8 cellular contexts compared by ENCODE assay signal in the genomic region with DNA sequence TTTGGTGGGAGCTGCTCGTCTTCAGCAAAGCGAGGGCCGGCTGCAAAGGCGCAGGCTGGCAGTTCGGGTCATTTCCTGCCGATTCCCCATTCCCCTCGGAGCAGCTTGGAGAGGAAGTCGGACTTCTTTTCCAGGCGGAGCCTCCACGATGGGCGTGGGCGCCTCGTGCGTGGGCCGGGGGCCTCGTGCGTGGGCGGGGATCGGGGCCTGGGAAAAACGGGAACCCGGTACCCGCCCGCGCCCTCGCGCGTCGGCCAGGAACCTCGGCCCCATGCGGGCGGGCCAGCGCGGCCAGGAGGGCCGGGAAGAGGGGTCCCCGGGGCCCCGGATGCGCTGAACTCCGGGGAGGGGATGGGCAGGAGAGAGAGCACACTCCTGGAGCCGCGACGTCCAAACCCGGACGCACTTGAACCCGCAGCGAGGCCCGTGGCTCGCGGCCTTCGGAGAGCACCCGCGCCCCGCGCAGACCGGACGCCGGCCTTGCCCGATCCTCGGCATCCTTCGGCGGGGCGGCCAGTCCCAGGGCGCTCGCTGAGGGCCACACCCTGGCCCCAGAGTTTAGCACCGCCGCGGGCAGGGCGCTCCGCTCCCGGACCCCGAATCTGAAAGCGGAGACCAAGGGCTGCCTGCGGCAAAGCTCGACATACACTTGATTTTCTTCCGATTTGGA.
DNase-seq lines count a peak whose midpoint lies in the region; ATAC-seq and TF ChIP-seq lines count a peak whose summit lies in the region.

No MANE protein-coding gene starts in this region.

- H3K4me3 Mint-ChIP-seq in WTC11 (peak overlapping the region; percentile 72), nephron progenitor cell (peak overlapping the region; percentile 92)

- POLR2A ChIA-PET in WTC11 (lab: Charles Lee): interaction anchor here (0.5 to 0.6 kb wide), 2 partner anchors 512 to 1837 kb away, joined by 6 read pairs; no protein-coding TSS in a partner anchor

- DNase-seq in COR-L47 (lab: John Stamatoyannopoulos, UW) (peak; percentile 56), WTC11 (ENCODE audit: low spot score) (peak; percentile 56), fibroblast of mammary gland (ENCODE audit: low read depth) (peak; percentile 78), nephron progenitor cell (peak; percentile 71), UCSD-AML1 (lab: John Stamatoyannopoulos, UW; ENCODE audit: unreplicated experiment) (no peak), Kasumi-1 (lab: John Stamatoyannopoulos, UW) (no peak)

- CTCF ChIA-PET in WTC11 (lab: Charles Lee): interaction anchor here (0.6 to 3.9 kb wide), 26 partner anchors 9 to 1175 kb away, joined by 3 to 30 read pairs (median 4); a partner anchor contains a TSS

- TF ChIP-seq CTCF in WTC11 (IDR thresholded peaks at IDR 0.05) (no peak), fibroblast of mammary gland (conservative IDR thresholded peaks at IDR 0.05; ENCODE audit: control insufficient read depth, insufficient read depth, low read depth, low read length) (no peak), nephron progenitor cell (IDR thresholded peaks at IDR 0.05) (no peak)

- H3K4me3 ChIP-seq in fibroblast of mammary gland (ENCODE audit: control insufficient read depth, low read depth, low read length): peak overlapping the region; percentile 71

- H3K9me3 Mint-ChIP-seq in WTC11: no peaks in the 10 kb centered on the region
- no peaks in the 10 kb centered on the region for H3K9me3 Mint-ChIP-seq in nephron progenitor cell

- ATAC-seq in GM19351 (IDR thresholded peaks at IDR 0.05; ENCODE audit: unreplicated experiment) (peak; percentile 23), HG03439 (IDR thresholded peaks at IDR 0.05; ENCODE audit: unreplicated experiment) (peak; percentile 30), WTC11 (peak; percentile 76)

- H3K27ac Mint-ChIP-seq in WTC11 (no peak overlapping the region), nephron progenitor cell (peak overlapping the region; percentile 47)

- H3K4me1 Mint-ChIP-seq in WTC11: peaks cover 16% of the 10 kb centered on the region
- H3K4me1 Mint-ChIP-seq in nephron progenitor cell: peaks cover 75% of the 10 kb centered on the region

- H3K27me3 Mint-ChIP-seq in WTC11 (ENCODE audit: low read depth): peaks cover 89% of the 10 kb centered on the region
- H3K27me3 Mint-ChIP-seq in nephron progenitor cell (ENCODE audit: low read depth, poor library complexity): peaks cover 4% of the 10 kb centered on the region

- H3K36me3 Mint-ChIP-seq in WTC11: no peaks in the 10 kb centered on the region; the same call in 1 of the 2 replicates
- H3K36me3 Mint-ChIP-seq in nephron progenitor cell (ENCODE audit: low read depth): peaks cover 9% of the 10 kb centered on the region

TF ChIP-seq in WTC11, 78 proteins besides CTCF, POLR2A, EP300 and RAD21 (continues in another document):
- TF ChIP-seq CBFB (CRISPR knock-in tag; IDR thresholded peaks at IDR 0.05; ENCODE audit: low read depth) (no peak), FOXP1 (CRISPR knock-in tag; IDR thresholded peaks at IDR 0.05; ENCODE audit: borderline replicate concordance) (peak; percentile 70; the same call in 1 of the 2 replicates), CREM (CRISPR knock-in tag; IDR thresholded peaks at IDR 0.05) (peak; percentile 36; the same call in 1 of the 2 replicates), RELA (CRISPR knock-in tag; IDR thresholded peaks at IDR 0.05; ENCODE audit: borderline replicate concordance) (0 out of 2 replicates have a peak, but pooled peaks have one; percentile 80), JUN (CRISPR knock-in tag; IDR thresholded peaks at IDR 0.05) (no peak), ZNF138 (CRISPR knock-in tag; conservative IDR thresholded peaks at IDR 0.05) (no peak)
- TF ChIP-seq, protein P1, sequence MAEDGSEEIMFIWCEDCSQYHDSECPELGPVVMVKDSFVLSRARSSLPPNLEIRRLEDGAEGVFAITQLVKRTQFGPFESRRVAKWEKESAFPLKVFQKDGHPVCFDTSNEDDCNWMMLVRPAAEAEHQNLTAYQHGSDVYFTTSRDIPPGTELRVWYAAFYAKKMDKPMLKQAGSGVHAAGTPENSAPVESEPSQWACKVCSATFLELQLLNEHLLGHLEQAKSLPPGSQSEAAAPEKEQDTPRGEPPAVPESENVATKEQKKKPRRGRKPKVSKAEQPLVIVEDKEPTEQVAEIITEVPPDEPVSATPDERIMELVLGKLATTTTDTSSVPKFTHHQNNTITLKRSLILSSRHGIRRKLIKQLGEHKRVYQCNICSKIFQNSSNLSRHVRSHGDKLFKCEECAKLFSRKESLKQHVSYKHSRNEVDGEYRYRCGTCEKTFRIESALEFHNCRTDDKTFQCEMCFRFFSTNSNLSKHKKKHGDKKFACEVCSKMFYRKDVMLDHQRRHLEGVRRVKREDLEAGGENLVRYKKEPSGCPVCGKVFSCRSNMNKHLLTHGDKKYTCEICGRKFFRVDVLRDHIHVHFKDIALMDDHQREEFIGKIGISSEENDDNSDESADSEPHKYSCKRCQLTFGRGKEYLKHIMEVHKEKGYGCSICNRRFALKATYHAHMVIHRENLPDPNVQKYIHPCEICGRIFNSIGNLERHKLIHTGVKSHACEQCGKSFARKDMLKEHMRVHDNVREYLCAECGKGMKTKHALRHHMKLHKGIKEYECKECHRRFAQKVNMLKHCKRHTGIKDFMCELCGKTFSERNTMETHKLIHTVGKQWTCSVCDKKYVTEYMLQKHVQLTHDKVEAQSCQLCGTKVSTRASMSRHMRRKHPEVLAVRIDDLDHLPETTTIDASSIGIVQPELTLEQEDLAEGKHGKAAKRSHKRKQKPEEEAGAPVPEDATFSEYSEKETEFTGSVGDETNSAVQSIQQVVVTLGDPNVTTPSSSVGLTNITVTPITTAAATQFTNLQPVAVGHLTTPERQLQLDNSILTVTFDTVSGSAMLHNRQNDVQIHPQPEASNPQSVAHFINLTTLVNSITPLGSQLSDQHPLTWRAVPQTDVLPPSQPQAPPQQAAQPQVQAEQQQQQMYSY (CRISPR knock-in tag; IDR thresholded peaks at IDR 0.05): no peak
- TF ChIP-seq, protein P2, sequence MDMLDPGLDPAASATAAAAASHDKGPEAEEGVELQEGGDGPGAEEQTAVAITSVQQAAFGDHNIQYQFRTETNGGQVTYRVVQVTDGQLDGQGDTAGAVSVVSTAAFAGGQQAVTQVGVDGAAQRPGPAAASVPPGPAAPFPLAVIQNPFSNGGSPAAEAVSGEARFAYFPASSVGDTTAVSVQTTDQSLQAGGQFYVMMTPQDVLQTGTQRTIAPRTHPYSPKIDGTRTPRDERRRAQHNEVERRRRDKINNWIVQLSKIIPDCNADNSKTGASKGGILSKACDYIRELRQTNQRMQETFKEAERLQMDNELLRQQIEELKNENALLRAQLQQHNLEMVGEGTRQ (CRISPR knock-in tag; IDR thresholded peaks at IDR 0.05): no peak
- TF ChIP-seq, protein P3, sequence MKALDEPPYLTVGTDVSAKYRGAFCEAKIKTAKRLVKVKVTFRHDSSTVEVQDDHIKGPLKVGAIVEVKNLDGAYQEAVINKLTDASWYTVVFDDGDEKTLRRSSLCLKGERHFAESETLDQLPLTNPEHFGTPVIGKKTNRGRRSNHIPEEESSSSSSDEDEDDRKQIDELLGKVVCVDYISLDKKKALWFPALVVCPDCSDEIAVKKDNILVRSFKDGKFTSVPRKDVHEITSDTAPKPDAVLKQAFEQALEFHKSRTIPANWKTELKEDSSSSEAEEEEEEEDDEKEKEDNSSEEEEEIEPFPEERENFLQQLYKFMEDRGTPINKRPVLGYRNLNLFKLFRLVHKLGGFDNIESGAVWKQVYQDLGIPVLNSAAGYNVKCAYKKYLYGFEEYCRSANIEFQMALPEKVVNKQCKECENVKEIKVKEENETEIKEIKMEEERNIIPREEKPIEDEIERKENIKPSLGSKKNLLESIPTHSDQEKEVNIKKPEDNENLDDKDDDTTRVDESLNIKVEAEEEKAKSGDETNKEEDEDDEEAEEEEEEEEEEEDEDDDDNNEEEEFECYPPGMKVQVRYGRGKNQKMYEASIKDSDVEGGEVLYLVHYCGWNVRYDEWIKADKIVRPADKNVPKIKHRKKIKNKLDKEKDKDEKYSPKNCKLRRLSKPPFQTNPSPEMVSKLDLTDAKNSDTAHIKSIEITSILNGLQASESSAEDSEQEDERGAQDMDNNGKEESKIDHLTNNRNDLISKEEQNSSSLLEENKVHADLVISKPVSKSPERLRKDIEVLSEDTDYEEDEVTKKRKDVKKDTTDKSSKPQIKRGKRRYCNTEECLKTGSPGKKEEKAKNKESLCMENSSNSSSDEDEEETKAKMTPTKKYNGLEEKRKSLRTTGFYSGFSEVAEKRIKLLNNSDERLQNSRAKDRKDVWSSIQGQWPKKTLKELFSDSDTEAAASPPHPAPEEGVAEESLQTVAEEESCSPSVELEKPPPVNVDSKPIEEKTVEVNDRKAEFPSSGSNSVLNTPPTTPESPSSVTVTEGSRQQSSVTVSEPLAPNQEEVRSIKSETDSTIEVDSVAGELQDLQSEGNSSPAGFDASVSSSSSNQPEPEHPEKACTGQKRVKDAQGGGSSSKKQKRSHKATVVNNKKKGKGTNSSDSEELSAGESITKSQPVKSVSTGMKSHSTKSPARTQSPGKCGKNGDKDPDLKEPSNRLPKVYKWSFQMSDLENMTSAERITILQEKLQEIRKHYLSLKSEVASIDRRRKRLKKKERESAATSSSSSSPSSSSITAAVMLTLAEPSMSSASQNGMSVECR (CRISPR knock-in tag; IDR thresholded peaks at IDR 0.05; ENCODE audit: borderline replicate concordance): 0 out of 2 replicates have a peak, but pooled peaks have one; percentile 26
- TF ChIP-seq, protein P4, sequence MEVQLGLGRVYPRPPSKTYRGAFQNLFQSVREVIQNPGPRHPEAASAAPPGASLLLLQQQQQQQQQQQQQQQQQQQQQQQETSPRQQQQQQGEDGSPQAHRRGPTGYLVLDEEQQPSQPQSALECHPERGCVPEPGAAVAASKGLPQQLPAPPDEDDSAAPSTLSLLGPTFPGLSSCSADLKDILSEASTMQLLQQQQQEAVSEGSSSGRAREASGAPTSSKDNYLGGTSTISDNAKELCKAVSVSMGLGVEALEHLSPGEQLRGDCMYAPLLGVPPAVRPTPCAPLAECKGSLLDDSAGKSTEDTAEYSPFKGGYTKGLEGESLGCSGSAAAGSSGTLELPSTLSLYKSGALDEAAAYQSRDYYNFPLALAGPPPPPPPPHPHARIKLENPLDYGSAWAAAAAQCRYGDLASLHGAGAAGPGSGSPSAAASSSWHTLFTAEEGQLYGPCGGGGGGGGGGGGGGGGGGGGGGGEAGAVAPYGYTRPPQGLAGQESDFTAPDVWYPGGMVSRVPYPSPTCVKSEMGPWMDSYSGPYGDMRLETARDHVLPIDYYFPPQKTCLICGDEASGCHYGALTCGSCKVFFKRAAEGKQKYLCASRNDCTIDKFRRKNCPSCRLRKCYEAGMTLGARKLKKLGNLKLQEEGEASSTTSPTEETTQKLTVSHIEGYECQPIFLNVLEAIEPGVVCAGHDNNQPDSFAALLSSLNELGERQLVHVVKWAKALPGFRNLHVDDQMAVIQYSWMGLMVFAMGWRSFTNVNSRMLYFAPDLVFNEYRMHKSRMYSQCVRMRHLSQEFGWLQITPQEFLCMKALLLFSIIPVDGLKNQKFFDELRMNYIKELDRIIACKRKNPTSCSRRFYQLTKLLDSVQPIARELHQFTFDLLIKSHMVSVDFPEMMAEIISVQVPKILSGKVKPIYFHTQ (CRISPR knock-in tag; IDR thresholded peaks at IDR 0.05): no peak

Comparison
In these comparisons a context has a peak if more than half of its experiments do, and no peak if none do; other contexts are left out.
1. DNase-seq: peak in COR-L47 (single experiment), WTC11 (single experiment), fibroblast of mammary gland (single experiment) and nephron progenitor cell (single experiment); none in UCSD-AML1 (single experiment) and Kasumi-1 (0 of 2).
2. ATAC-seq: peak in every context shown above with its lines; median percentile 76 in WTC11; 30 in HG03439; 23 in GM19351.